In the genomic region with DNA sequence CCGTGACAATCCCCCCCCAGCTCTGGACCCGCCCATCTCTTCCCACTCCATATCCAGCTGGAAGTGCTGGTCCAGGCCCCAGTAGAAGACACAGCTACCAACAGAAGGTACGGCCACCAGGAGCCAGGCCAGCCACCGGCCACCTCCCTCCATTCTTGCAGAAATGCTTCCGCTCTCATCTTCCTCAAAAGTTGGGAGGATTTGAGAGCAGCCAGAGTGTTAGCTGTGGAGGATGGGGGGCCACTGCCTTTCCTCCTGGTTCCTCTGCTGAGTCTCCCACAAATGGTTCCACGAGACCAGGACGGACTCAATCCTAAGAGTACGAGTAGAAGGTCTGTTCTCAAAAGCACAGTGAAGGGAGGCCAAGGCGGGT, we compare ENCODE assay signal across 14 cellular contexts.
A peak's percentile ranks its signal among the peaks of the same experiment; 100 is the strongest.
DNase-seq lines count a peak whose midpoint lies in the region; ATAC-seq and TF ChIP-seq lines count a peak whose summit lies in the region.
"Had no signal": no experiment of that assay in that cellular context is flagged by ENCODE, and none has a peak within 500 bp of the region (broad histone marks: within the 10 kb centered on the region; RNA-seq: fewer than 3 reads in every experiment).

No MANE protein-coding gene starts in this region.

- CTCF ChIA-PET in IMR-90 (lab: Yijun Ruan, JAX) = no interaction called here

- H3K14ac ChIP-seq in IMR-90 (replicated peaks; ENCODE audit: low read depth, low read length) = no peak overlapping the region

- H3K4me2 ChIP-seq in BLaER1 = peak overlapping the region; percentile 95
- no peak overlapping the region for H3K4me2 ChIP-seq in IMR-90 (ENCODE audit: low read depth, low read length)

- H3K56ac ChIP-seq in IMR-90 (ENCODE audit: extremely low read depth, insufficient read depth, low read length) = no peak overlapping the region

- no peak overlapping the region for H2BK5ac ChIP-seq in IMR-90 (ENCODE audit: low read depth, low read length, poor library complexity, severe bottlenecking)

- H3K36me3 ChIP-seq in BLaER1 (no peaks in the 10 kb centered on the region), IMR-90 (ENCODE audit: control insufficient read depth, insufficient read depth, low read length) (no peaks in the 10 kb centered on the region), colonic mucosa (no peaks in the 10 kb centered on the region)
- H3K36me3 ChIP-seq: prostate gland had no signal

- no peak overlapping the region for H4K5ac ChIP-seq in IMR-90 (ENCODE audit: low read depth, low read length)

- no TSS peak for BruUV-seq in IMR-90 (replicated peaks; lab: Mats Ljungman, UMichigan)

- WGBS in IMR-90 (ENCODE audit: extremely low coverage in 2 of 2, insufficient read length in 1 of 2), 2 experiments = no CpG with 5 or more reads among the region's 9 CpGs

- no peaks in the 10 kb centered on the region for H3K9me3 Mint-ChIP-seq in naive B cell
- H3K9me3 Mint-ChIP-seq in activated T-helper 1 cell treated with anti-CD3 and anti-CD28 coated beads, Interleukin-12 subunit alpha, Interleukin-12 subunit beta, Interleukin-2, Interleukin-4 antibody, amounts not matched to agents 30 ng/mL and 10 ng/mL and 1 ng/mL, durations not matched to agents 14 hours and 24 hours and 36 hours = no peaks in the 10 kb centered on the region
- H3K9me3 Mint-ChIP-seq: activated CD4-positive, alpha-beta T cell treated with anti-CD3 and anti-CD28 coated beads, Interleukin-2, amount 10 ng/mL, durations not matched to agents 24 days and 14 days; activated naive CD4-positive, alpha-beta T cell treated with anti-CD3 and anti-CD28 coated beads, Interleukin-2, amount 50 U/mL, for 72 hours had no signal

- peaks cover 12% of the 10 kb centered on the region for H3K9me1 ChIP-seq in IMR-90 (ENCODE audit: insufficient read depth, low read length)

- H3K27ac Mint-ChIP-seq in naive B cell = peak overlapping the region; percentile 61 to 96 (median 92)
- no peak overlapping the region for H3K27ac Mint-ChIP-seq in activated T-helper 1 cell treated with anti-CD3 and anti-CD28 coated beads, Interleukin-12 subunit alpha, Interleukin-12 subunit beta, Interleukin-2, Interleukin-4 antibody, amounts not matched to agents 30 ng/mL and 10 ng/mL and 1 ng/mL, durations not matched to agents 14 hours and 24 hours and 36 hours

- H2AK5ac ChIP-seq in IMR-90 (ENCODE audit: low read depth, low read length) = peak overlapping the region; percentile 65; the same call in 1 of the 2 replicates

- TF ChIP-seq RAD21 in IMR-90 (IDR thresholded peaks at IDR 0.05; ENCODE audit: low read length) = no peak

- H3K4me3 Mint-ChIP-seq in naive B cell = peak overlapping the region in 7 of 8 donors; percentile 54 to 87 (median 79)
- no peak overlapping the region for H3K4me3 Mint-ChIP-seq in activated T-helper 1 cell treated with anti-CD3 and anti-CD28 coated beads, Interleukin-12 subunit alpha, Interleukin-12 subunit beta, Interleukin-2, Interleukin-4 antibody, amounts not matched to agents 30 ng/mL and 10 ng/mL and 1 ng/mL, durations not matched to agents 14 hours and 24 hours and 36 hours

- peak overlapping the region; percentile 38 for H2BK120ac ChIP-seq in IMR-90 (ENCODE audit: low read depth, low read length)

- no peak overlapping the region for H4K8ac ChIP-seq in IMR-90 (ENCODE audit: low read depth in 2 of 2, low read length in 2 of 2)

- H3K4ac ChIP-seq in IMR-90 (ENCODE audit: low read depth, low read length) = peak overlapping the region; percentile 47; the same call in 1 of the 2 replicates

- H3K27ac ChIP-seq in BLaER1 = peak overlapping the region; percentile 98
- H3K27ac ChIP-seq in IMR-90 (ENCODE audit: insufficient read depth, low read length) = no peak overlapping the region
- H3K27ac ChIP-seq in VCaP = peak overlapping the region; percentile 44
- no peak overlapping the region for H3K27ac ChIP-seq in colonic mucosa
- H3K27ac ChIP-seq: prostate gland had no signal

- H3K4me1 Mint-ChIP-seq in naive B cell = peaks cover 63 to 88% (median 81%) of the 10 kb centered on the region in 3 donors
- peaks cover 27% of the 10 kb centered on the region for H3K4me1 Mint-ChIP-seq in activated T-helper 1 cell treated with anti-CD3 and anti-CD28 coated beads, Interleukin-12 subunit alpha, Interleukin-12 subunit beta, Interleukin-2, Interleukin-4 antibody, amounts not matched to agents 30 ng/mL and 10 ng/mL and 1 ng/mL, durations not matched to agents 14 hours and 24 hours and 36 hours (ENCODE audit: low read depth)

- H3K4me3 ChIP-seq in BLaER1 (peak overlapping the region; percentile 49), IMR-90 (ENCODE audit: insufficient read depth, low read depth, low read length) (no peak overlapping the region), colonic mucosa (no peak overlapping the region)
- H3K4me3 ChIP-seq: lung, prostate gland had no signal

- dilution Hi-C loops in IMR-90 (cut with HindIII; ENCODE audit: low sequenced_read_pairs, unreplicated experiment) = no loop called here

- no peaks in the 10 kb centered on the region for H4K20me1 ChIP-seq in BLaER1
- no peaks in the 10 kb centered on the region for H4K20me1 ChIP-seq in IMR-90 (ENCODE audit: insufficient read depth, low read length)

- H2BK15ac ChIP-seq in IMR-90 (ENCODE audit: low read depth, low read length) = no peak overlapping the region

- no peaks in the 10 kb centered on the region for H3K36me3 Mint-ChIP-seq in naive B cell
- no peaks in the 10 kb centered on the region for H3K36me3 Mint-ChIP-seq in activated T-helper 1 cell treated with anti-CD3 and anti-CD28 coated beads, Interleukin-12 subunit alpha, Interleukin-12 subunit beta, Interleukin-2, Interleukin-4 antibody, amounts not matched to agents 30 ng/mL and 10 ng/mL and 1 ng/mL, durations not matched to agents 14 hours and 24 hours and 36 hours (ENCODE audit: low read depth)
- H3K36me3 Mint-ChIP-seq: activated naive CD4-positive, alpha-beta T cell treated with anti-CD3 and anti-CD28 coated beads, Interleukin-2, amount 50 U/mL, for 72 hours had no signal

- no peak overlapping the region for H2AK9ac ChIP-seq in IMR-90 (replicated peaks; ENCODE audit: low read depth, low read length, poor library complexity)

- H3K4me1 ChIP-seq in BLaER1 (peaks cover 98% of the 10 kb centered on the region), IMR-90 (ENCODE audit: control insufficient read depth, insufficient read depth, low read length) (peaks cover 24% of the 10 kb centered on the region), colonic mucosa (no peaks in the 10 kb centered on the region)
- H3K4me1 ChIP-seq: prostate gland had no signal

- no peak for TF ChIP-seq CTCF in IMR-90 (conservative IDR thresholded peaks at IDR 0.05; ENCODE audit: low read depth, low read length)
- TF ChIP-seq CTCF in VCaP (conservative IDR thresholded peaks at IDR 0.05) = no peak
- TF ChIP-seq CTCF in colonic mucosa (IDR thresholded peaks at IDR 0.05) = no peak

- H3K27me3 ChIP-seq in BLaER1 = no peaks in the 10 kb centered on the region
- H3K27me3 ChIP-seq in IMR-90 (ENCODE audit: control insufficient read depth, insufficient read depth, low read length) = no peaks in the 10 kb centered on the region
- H3K27me3 ChIP-seq in colonic mucosa = no peaks in the 10 kb centered on the region

- no peak overlapping the region for H3K23ac ChIP-seq in IMR-90 (ENCODE audit: low read depth, low read length)

- H3K9ac ChIP-seq in BLaER1 = peak overlapping the region; percentile 83
- H3K9ac ChIP-seq in IMR-90 (ENCODE audit: low read depth, low read length) = no peak overlapping the region
- H3K9ac ChIP-seq in colonic mucosa (ENCODE audit: low read depth in 2 of 2, low read length in 2 of 2) = no peak overlapping the region

- peaks cover 0 to 4% of the 10 kb centered on the region in 2 experiments; a peak in 1 of 4 replicates for H3K79me1 ChIP-seq in IMR-90 (ENCODE audit: low read depth in 1 of 2, low read length in 2 of 2)

- no peak overlapping the region for H2AFZ ChIP-seq in IMR-90 (replicated peaks; ENCODE audit: low read length, poor library complexity)

- no peak for TF ChIP-seq POLR2A in IMR-90 (IDR thresholded peaks at IDR 0.05; ENCODE audit: low read depth, low read length)

- intact Hi-C loops in IMR-90 (cut with micrococcal nuclease) = loop anchor here (10.0 kb wide), 1 partner anchor 495 kb away; no protein-coding TSS in a partner anchor
- intact Hi-C loops in activated T-helper 1 cell treated with anti-CD3 and anti-CD28 coated beads, Interleukin-12 subunit alpha, Interleukin-12 subunit beta, Interleukin-2, Interleukin-4 antibody, amounts not matched to agents 30 ng/mL and 10 ng/mL and 1 ng/mL, durations not matched to agents 14 hours and 24 hours and 36 hours (cut with micrococcal nuclease) = no loop called here
- intact Hi-C loops in colonic mucosa (cut with DNase I) = no loop called here

- no peak overlapping the region for H3K18ac ChIP-seq in IMR-90 (ENCODE audit: low read depth, low read length)

- in situ Hi-C loops in IMR-90 (cut with MboI; ENCODE audit: low sequenced_read_pairs) = no loop called here

- H3K9me3 ChIP-seq in BLaER1 = no peaks in the 10 kb centered on the region
- H3K9me3 ChIP-seq in IMR-90 (ENCODE audit: control insufficient read depth, insufficient read depth, low read length) = no peaks in the 10 kb centered on the region; the same call in 1 of the 2 replicates
- H3K9me3 ChIP-seq in colonic mucosa = no peaks in the 10 kb centered on the region
- H3K9me3 ChIP-seq: prostate gland had no signal

- DNase-seq in IMR-90 (no peak), naive B cell (no peak), AG20443 (ENCODE audit: low spot score) (no peak), GM19240 (ENCODE audit: insufficient read length, low spot score) (no peak), colonic mucosa (no peak)
- no peak for DNase-seq in activated T-helper 1 cell treated with anti-CD3 and anti-CD28 coated beads, Interleukin-12 subunit alpha, Interleukin-12 subunit beta, Interleukin-2, Interleukin-4 antibody, amounts not matched to agents 30 ng/mL and 10 ng/mL and 1 ng/mL, durations not matched to agents 14 hours and 24 hours and 36 hours (ENCODE audit: low spot score)
- DNase-seq: activated CD4-positive, alpha-beta T cell treated with anti-CD3 and anti-CD28 coated beads, Interleukin-2, amount 10 ng/mL, durations not matched to agents 24 days and 14 days; glutamatergic neuron; NCI-H510A treated with DMSO at 0.1 percent for 48 hours had no signal

- POLR2A ChIA-PET in IMR-90 (lab: Charles Lee; ENCODE audit: unreplicated experiment) = no interaction called here

- peak overlapping the region; percentile 9; the same call in 1 of the 2 replicates for H4K91ac ChIP-seq in IMR-90 (ENCODE audit: insufficient read depth, low read depth, low read length)

- peak overlapping the region; percentile 54 for H2BK20ac ChIP-seq in IMR-90 (ENCODE audit: low read depth, low read length)

- H3K27me3 Mint-ChIP-seq in naive B cell = no peaks in the 10 kb centered on the region
- peaks cover 4% of the 10 kb centered on the region for H3K27me3 Mint-ChIP-seq in activated T-helper 1 cell treated with anti-CD3 and anti-CD28 coated beads, Interleukin-12 subunit alpha, Interleukin-12 subunit beta, Interleukin-2, Interleukin-4 antibody, amounts not matched to agents 30 ng/mL and 10 ng/mL and 1 ng/mL, durations not matched to agents 14 hours and 24 hours and 36 hours (ENCODE audit: insufficient read depth)
- H3K27me3 Mint-ChIP-seq: activated CD4-positive, alpha-beta T cell treated with anti-CD3 and anti-CD28 coated beads, Interleukin-2, amount 10 ng/mL, durations not matched to agents 24 days and 14 days had no signal

- ATAC-seq in IMR-90 (ENCODE audit: low read depth) (no peak), naive B cell (ENCODE audit: low read depth in 2 of 2) (no peak)
- ATAC-seq: activated naive CD4-positive, alpha-beta T cell treated with anti-CD3 and anti-CD28 coated beads, Interleukin-2, amount 50 U/mL, for 72 hours had no signal

Comparison
In these comparisons a context has a peak if more than half of its experiments do, and no peak if none do; other contexts are left out.
1. H3K27ac ChIP-seq: peak in BLaER1 (single experiment) and VCaP (single experiment); none in IMR-90 (single experiment) and colonic mucosa (single experiment).